Comparison of ENCODE assay signal across 1 cellular context in the genomic region with DNA sequence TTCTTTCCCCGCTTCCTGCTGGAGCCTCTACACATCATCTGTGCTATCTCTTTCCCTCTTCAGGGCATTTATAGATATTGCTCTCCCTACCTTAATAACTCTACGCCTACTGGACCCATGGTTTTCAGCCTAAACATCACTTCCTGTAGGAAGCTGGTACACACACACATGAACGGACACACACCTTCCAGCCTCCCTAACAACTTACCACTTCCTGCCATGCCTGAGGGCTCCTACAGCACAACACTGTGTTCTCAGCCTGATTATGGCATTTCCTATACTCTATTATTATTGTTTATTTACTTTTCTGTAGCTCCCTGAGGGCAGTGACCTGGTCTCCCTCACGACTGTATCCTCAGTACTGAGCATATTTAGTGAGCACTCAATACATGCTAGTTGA.
TF ChIP-seq lines count a peak whose summit lies in the region.

No MANE protein-coding gene starts in this region.

TF ChIP-seq in GM23338, 12 proteins besides CTCF, POLR2A, EP300 and RAD21 (continued from another document):
- TF ChIP-seq, protein P1, sequence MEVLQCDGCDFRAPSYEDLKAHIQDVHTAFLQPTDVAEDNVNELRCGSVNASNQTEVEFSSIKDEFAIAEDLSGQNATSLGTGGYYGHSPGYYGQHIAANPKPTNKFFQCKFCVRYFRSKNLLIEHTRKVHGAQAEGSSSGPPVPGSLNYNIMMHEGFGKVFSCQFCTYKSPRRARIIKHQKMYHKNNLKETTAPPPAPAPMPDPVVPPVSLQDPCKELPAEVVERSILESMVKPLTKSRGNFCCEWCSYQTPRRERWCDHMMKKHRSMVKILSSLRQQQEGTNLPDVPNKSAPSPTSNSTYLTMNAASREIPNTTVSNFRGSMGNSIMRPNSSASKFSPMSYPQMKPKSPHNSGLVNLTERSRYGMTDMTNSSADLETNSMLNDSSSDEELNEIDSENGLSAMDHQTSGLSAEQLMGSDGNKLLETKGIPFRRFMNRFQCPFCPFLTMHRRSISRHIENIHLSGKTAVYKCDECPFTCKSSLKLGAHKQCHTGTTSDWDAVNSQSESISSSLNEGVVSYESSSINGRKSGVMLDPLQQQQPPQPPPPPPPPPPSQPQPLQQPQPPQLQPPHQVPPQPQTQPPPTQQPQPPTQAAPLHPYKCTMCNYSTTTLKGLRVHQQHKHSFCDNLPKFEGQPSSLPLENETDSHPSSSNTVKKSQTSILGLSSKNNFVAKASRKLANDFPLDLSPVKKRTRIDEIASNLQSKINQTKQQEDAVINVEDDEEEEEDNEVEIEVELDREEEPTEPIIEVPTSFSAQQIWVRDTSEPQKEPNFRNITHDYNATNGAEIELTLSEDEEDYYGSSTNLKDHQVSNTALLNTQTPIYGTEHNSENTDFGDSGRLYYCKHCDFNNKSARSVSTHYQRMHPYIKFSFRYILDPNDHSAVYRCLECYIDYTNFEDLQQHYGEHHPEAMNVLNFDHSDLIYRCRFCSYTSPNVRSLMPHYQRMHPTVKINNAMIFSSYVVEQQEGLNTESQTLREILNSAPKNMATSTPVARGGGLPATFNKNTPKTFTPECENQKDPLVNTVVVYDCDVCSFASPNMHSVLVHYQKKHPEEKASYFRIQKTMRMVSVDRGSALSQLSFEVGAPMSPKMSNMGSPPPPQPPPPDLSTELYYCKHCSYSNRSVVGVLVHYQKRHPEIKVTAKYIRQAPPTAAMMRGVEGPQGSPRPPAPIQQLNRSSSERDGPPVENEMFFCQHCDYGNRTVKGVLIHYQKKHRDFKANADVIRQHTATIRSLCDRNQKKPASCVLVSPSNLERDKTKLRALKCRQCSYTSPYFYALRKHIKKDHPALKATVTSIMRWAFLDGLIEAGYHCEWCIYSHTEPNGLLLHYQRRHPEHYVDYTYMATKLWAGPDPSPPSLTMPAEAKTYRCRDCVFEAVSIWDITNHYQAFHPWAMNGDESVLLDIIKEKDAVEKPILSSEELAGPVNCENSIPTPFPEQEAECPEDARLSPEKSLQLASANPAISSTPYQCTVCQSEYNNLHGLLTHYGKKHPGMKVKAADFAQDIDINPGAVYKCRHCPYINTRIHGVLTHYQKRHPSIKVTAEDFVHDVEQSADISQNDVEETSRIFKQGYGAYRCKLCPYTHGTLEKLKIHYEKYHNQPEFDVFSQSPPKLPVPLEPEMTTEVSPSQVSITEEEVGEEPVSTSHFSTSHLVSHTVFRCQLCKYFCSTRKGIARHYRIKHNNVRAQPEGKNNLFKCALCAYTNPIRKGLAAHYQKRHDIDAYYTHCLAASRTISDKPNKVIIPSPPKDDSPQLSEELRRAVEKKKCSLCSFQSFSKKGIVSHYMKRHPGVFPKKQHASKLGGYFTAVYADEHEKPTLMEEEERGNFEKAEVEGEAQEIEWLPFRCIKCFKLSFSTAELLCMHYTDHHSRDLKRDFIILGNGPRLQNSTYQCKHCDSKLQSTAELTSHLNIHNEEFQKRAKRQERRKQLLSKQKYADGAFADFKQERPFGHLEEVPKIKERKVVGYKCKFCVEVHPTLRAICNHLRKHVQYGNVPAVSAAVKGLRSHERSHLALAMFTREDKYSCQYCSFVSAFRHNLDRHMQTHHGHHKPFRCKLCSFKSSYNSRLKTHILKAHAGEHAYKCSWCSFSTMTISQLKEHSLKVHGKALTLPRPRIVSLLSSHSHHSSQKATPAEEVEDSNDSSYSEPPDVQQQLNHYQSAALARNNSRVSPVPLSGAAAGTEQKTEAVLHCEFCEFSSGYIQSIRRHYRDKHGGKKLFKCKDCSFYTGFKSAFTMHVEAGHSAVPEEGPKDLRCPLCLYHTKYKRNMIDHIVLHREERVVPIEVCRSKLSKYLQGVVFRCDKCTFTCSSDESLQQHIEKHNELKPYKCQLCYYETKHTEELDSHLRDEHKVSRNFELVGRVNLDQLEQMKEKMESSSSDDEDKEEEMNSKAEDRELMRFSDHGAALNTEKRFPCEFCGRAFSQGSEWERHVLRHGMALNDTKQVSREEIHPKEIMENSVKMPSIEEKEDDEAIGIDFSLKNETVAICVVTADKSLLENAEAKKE (CRISPR knock-in tag; IDR thresholded peaks at IDR 0.05) = no peak
- TF ChIP-seq ZNF114 (CRISPR knock-in tag; IDR thresholded peaks at IDR 0.05) = no peak
- TF ChIP-seq CREB1 (CRISPR knock-in tag; IDR thresholded peaks at IDR 0.05; ENCODE audit: low read depth) = no peak
- no peak for TF ChIP-seq POLR2AphosphoS5 (IDR thresholded peaks at IDR 0.05; ENCODE audit: low read depth)
